ENCODE assay signal across 29 cellular contexts in the genomic region with DNA sequence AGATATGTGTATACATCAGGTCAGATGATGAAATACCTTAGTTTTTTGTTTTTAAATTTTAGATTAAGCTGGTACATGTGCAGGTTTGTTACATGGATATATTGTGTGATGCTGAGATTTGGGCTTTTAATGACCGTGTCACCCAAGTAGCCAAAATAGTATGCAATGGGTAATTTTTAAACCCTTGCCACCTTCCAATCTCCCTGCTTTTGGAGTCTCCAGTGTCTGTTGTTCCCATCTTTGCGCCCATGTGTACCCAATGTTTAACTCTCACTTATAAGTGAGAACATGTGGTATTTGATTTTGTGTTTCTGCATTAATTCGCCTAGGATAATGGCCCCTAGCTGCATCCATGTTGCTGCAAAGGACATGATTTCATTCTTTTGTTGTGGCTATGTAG.
"Had no signal": no experiment of that assay in that cellular context is flagged by ENCODE, and none has a peak within 500 bp of the region (broad histone marks: within the 10 kb centered on the region; RNA-seq: fewer than 3 reads in every experiment).

No MANE protein-coding gene starts in this region.

- H2AFZ ChIP-seq: neural progenitor cell, parathyroid adenoma had no signal

- H3K4me1 ChIP-seq: parathyroid adenoma, right lobe of liver, sigmoid colon, testis, tibial artery, transverse colon, vagina had no signal

- H3K36me3 Mint-ChIP-seq: neural progenitor cell; stimulated activated effector memory CD8-positive, alpha-beta T cell treated with anti-CD3 and anti-CD28 coated beads, Interleukin-12 subunit alpha, Interleukin-12 subunit beta, amount 100 ng/mL, for 72 hours had no signal

- DNase-seq: natural killer cell; occipital lobe; ovary; posterior cingulate gyrus; psoas muscle; right cardiac atrium; right lobe of liver; sigmoid colon; small intestine; stimulated activated CD4-positive, alpha-beta T cell treated with anti-CD3 and anti-CD28 coated beads, Interleukin-15, amount 100 ng/mL, for 24 hours; stimulated activated CD4-positive, alpha-beta T cell treated with anti-CD3 and anti-CD28 coated beads, Interleukin-2, amount 100 ng/mL, for 24 hours; stimulated activated CD4-positive, alpha-beta T cell treated with anti-CD3 and anti-CD28 coated beads, Interleukin-2, amount 100 ng/mL, for 48 hours; stimulated activated CD4-positive, alpha-beta T cell treated with anti-CD3 and anti-CD28 coated beads, Interleukin-4, amount 100 ng/mL, for 24 hours; stimulated activated naive CD4-positive, alpha-beta T cell; stimulated activated naive CD8-positive, alpha-beta T cell treated with anti-CD3 and anti-CD28 coated beads, Interleukin-15, amount 100 ng/mL, for 72 hours; stimulated activated naive CD8-positive, alpha-beta T cell treated with anti-CD3 and anti-CD28 coated beads, Interleukin-15, Interleukin-2, amounts not matched to agents 100 U/mL and 50 U/mL, for 24 hours; substantia nigra; testis; tibial artery; transverse colon; upper lobe of left lung had no signal

- FAIRE-seq: small intestine, urothelium cell line had no signal

- H3K4me3 ChIP-seq: neural progenitor cell, ovary, psoas muscle, right lobe of liver, sigmoid colon, suprapubic skin, testis, tibial artery, transverse colon, upper lobe of left lung, vagina had no signal

- H3K4me1 Mint-ChIP-seq: nephron had no signal

- H3K9me3 Mint-ChIP-seq: natural killer cell; stimulated activated effector memory CD8-positive, alpha-beta T cell treated with anti-CD3 and anti-CD28 coated beads, Interleukin-12 subunit alpha, Interleukin-12 subunit beta, amount 100 ng/mL, for 72 hours had no signal

- H3K4me3 Mint-ChIP-seq: natural killer cell; nephron; neural progenitor cell; stimulated activated effector memory CD8-positive, alpha-beta T cell treated with anti-CD3 and anti-CD28 coated beads, Interleukin-12 subunit alpha, Interleukin-12 subunit beta, amount 100 ng/mL, for 72 hours; stimulated activated naive CD8-positive, alpha-beta T cell treated with anti-CD3 and anti-CD28 coated beads, Interleukin-15, amount 100 ng/mL, for 72 hours had no signal

- H3K27ac ChIP-seq: neural progenitor cell, ovary, parathyroid adenoma, psoas muscle, right lobe of liver, sigmoid colon, suprapubic skin, testis, tibial artery, transverse colon, upper lobe of left lung, vagina had no signal

- H3K79me2 ChIP-seq: parathyroid adenoma had no signal

- H3K9ac ChIP-seq: neural progenitor cell, parathyroid adenoma had no signal

- H3K27ac Mint-ChIP-seq: nephron; neural progenitor cell; progenitor cell of endocrine pancreas; stimulated activated effector memory CD8-positive, alpha-beta T cell treated with anti-CD3 and anti-CD28 coated beads, Interleukin-12 subunit alpha, Interleukin-12 subunit beta, amount 100 ng/mL, for 72 hours; stimulated activated naive CD8-positive, alpha-beta T cell treated with anti-CD3 and anti-CD28 coated beads, Interleukin-15, amount 100 ng/mL, for 72 hours had no signal

- H3K36me3 ChIP-seq: ovary, right lobe of liver, sigmoid colon, suprapubic skin, tibial artery, transverse colon, upper lobe of left lung, vagina had no signal

- H3K9me3 ChIP-seq: ovary, right lobe of liver, sigmoid colon, suprapubic skin, testis, tibial artery, upper lobe of left lung, vagina had no signal

- H3K27me3 Mint-ChIP-seq: stimulated activated naive CD8-positive, alpha-beta T cell treated with anti-CD3 and anti-CD28 coated beads, Interleukin-15, amount 100 ng/mL, for 72 hours had no signal

- H3K4me2 ChIP-seq: neural progenitor cell had no signal

- H3K27me3 ChIP-seq: neural progenitor cell, ovary, right lobe of liver, sigmoid colon, suprapubic skin, testis, tibial artery, transverse colon, upper lobe of left lung, vagina had no signal

- ATAC-seq: natural killer cell; right cardiac atrium; right lobe of liver; stimulated activated effector memory CD8-positive, alpha-beta T cell treated with anti-CD3 and anti-CD28 coated beads, Interleukin-12 subunit alpha, Interleukin-12 subunit beta, amount 100 ng/mL, for 72 hours; stimulated activated naive CD8-positive, alpha-beta T cell treated with anti-CD3 and anti-CD28 coated beads, Interleukin-15, amount 100 ng/mL, for 72 hours; stimulated activated naive CD8-positive, alpha-beta T cell treated with anti-CD3 and anti-CD28 coated beads, Interleukin-15, Interleukin-2, amounts not matched to agents 100 U/mL and 50 U/mL, for 24 hours had no signal
